In the genomic region with DNA sequence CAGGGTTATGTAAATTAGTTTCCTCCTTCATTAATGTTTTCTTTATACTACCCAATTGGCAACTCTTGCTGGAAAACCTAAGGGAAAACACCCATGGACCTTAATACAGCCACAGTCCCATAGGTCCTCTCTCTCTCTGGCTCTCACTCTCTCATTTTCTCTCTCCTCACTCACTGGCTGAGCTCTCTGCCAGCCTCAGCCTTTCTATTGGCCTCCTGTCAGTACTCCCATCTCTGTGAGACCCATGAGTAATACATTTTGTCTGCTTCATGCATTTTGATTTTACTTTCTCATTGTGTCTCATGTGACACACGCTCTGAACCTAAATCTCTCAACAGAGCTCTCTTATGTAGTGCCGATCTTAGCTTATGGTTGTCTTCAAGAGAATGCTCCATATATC, we compare ENCODE assay signal across 15 cellular contexts.
DNase-seq lines count a peak whose midpoint lies in the region; ATAC-seq and TF ChIP-seq lines count a peak whose summit lies in the region.
"Had no signal": no experiment of that assay in that cellular context is flagged by ENCODE, and none has a peak within 500 bp of the region (broad histone marks: within the 10 kb centered on the region; RNA-seq: fewer than 3 reads in every experiment).

No MANE protein-coding gene starts in this region.

- 95% methylated on average over 2 of the region's 2 CpGs for WGBS in smooth muscle cell (ENCODE audit: low lambda C conversion rate)

- H3K27ac ChIP-seq in foreskin keratinocyte (no peak overlapping the region), smooth muscle cell (ENCODE audit: low read depth) (no peak overlapping the region)
- H3K27ac ChIP-seq: A549, HL-60 had no signal

- H3K4me3 ChIP-seq in smooth muscle cell, result no peak overlapping the region
- H3K4me3 ChIP-seq: A549 had no signal

- H3K27me3 ChIP-seq in foreskin keratinocyte, result no peaks in the 10 kb centered on the region
- H3K27me3 ChIP-seq in smooth muscle cell (ENCODE audit: low read depth), result no peaks in the 10 kb centered on the region

- H3F3A ChIP-seq in smooth muscle cell (ENCODE audit: low read depth), result no peaks in the 10 kb centered on the region

- no peaks in the 10 kb centered on the region for H3K9me3 ChIP-seq in smooth muscle cell (replicated peaks; ENCODE audit: low read depth)
- H3K9me3 ChIP-seq: A549 had no signal

- H3K9ac ChIP-seq in smooth muscle cell (ENCODE audit: low read depth), result no peak overlapping the region

- H3K36me3 ChIP-seq in smooth muscle cell (ENCODE audit: low read depth), result no peaks in the 10 kb centered on the region

- H2AFZ ChIP-seq in smooth muscle cell (ENCODE audit: low read depth), result peak overlapping the region; percentile 17

- peak; percentile 18 for DNase-seq in Daoy (ENCODE audit: low read depth)
- peak; percentile 70 for DNase-seq in SK-MEL-5 (ENCODE audit: low read depth, low spot score)
- no peak for DNase-seq in foreskin keratinocyte
- no peak for DNase-seq in smooth muscle cell (lab: John Stamatoyannopoulos, UW; ENCODE audit: unreplicated experiment)
- no peak for DNase-seq in activated effector memory CD4-positive, alpha-beta T cell treated with anti-CD3 and anti-CD28 coated beads, Interleukin-2, amount 50 U/mL, for 16 hours
- DNase-seq in Kasumi-1 (lab: John Stamatoyannopoulos, UW), result no peak
- DNase-seq: H7, IMR-90, Karpas-422, NCI-H1105, NCI-H2081 treated with DMSO at 0.1 percent for 48 hours had no signal

- H4K20me1 ChIP-seq in smooth muscle cell (ENCODE audit: low read depth), result no peaks in the 10 kb centered on the region

- peak; percentile 16 for ATAC-seq in foreskin keratinocyte
- no peak for ATAC-seq in GM21786 (IDR thresholded peaks at IDR 0.05; ENCODE audit: unreplicated experiment)
- ATAC-seq: A549, Panc1 had no signal

- H3K79me2 ChIP-seq in smooth muscle cell (ENCODE audit: low read depth), result no peaks in the 10 kb centered on the region

- in situ Hi-C loops in SK-MEL-5 (cut with HindIII; ENCODE audit: low pct_unique_long_range_greater_than_20kb, low sequenced_read_pairs), result no loop called here

- no peak for TF ChIP-seq CTCF in foreskin keratinocyte (conservative IDR thresholded peaks at IDR 0.05)
- no peak for TF ChIP-seq CTCF in smooth muscle cell (IDR thresholded peaks at IDR 0.05; ENCODE audit: borderline replicate concordance, insufficient read depth, poor library complexity, severe bottlenecking)

- no peak overlapping the region for H3K4me2 ChIP-seq in smooth muscle cell
- H3K4me2 ChIP-seq: A549 had no signal

- no peaks in the 10 kb centered on the region for H3K4me1 ChIP-seq in foreskin keratinocyte
- no peaks in the 10 kb centered on the region for H3K4me1 ChIP-seq in smooth muscle cell (ENCODE audit: low read depth)
- H3K4me1 ChIP-seq: A549 had no signal

Comparison
In these comparisons a context has a peak if more than half of its experiments do, and no peak if none do; other contexts are left out.
1. DNase-seq: peak in Daoy (single experiment) and SK-MEL-5 (single experiment); none in foreskin keratinocyte (0 of 2), smooth muscle cell (single experiment), activated effector memory CD4-positive, alpha-beta T cell treated with anti-CD3 and anti-CD28 coated beads, Interleukin-2, amount 50 U/mL, for 16 hours (single experiment) and Kasumi-1 (0 of 2).